Comparison of ENCODE assay signal across 19 cellular contexts in genomic region chr1:35864813-35865212, GRCh38. TPM values are rescaled to one million over a fixed set of nuclear protein-coding genes. Genes with fewer than 3 reads are reported as not detected.
DNase-seq lines count a peak whose midpoint lies in the region; ATAC-seq and TF ChIP-seq lines count a peak whose summit lies in the region.
"Had no signal": no experiment of that assay in that cellular context is flagged by ENCODE, and none has a peak within 500 bp of the region (broad histone marks: within the 10 kb centered on the region; RNA-seq: fewer than 3 reads in every experiment).

No MANE protein-coding gene starts in this region.

- H3K9me3 ChIP-seq in left ventricle myocardium inferior (replicated peaks) (no peaks in the 10 kb centered on the region), upper lobe of right lung (no peaks in the 10 kb centered on the region)
- H3K9me3 ChIP-seq: Caco-2 had no signal

- no peaks in the 10 kb centered on the region for H3K36me3 Mint-ChIP-seq in endothelial cell (ENCODE audit: low read depth, unreplicated experiment)

- H3K27ac Mint-ChIP-seq in endothelial cell (ENCODE audit: unreplicated experiment): peak overlapping the region; percentile 25
- H3K27ac Mint-ChIP-seq: HFFc6 had no signal

- H3K9me3 Mint-ChIP-seq in endothelial cell (ENCODE audit: unreplicated experiment): no peaks in the 10 kb centered on the region
- H3K9me3 Mint-ChIP-seq: HFFc6 had no signal

- H3K4me1 Mint-ChIP-seq in endothelial cell (ENCODE audit: unreplicated experiment): peaks cover 12% of the 10 kb centered on the region

- H3K27ac ChIP-seq in left ventricle myocardium inferior (replicated peaks) (no peak overlapping the region), upper lobe of right lung (peak overlapping the region; percentile 14)
- H3K27ac ChIP-seq: SK-N-MC had no signal

- H3K27me3 ChIP-seq in left ventricle myocardium inferior (ENCODE audit: low read depth): no peaks in the 10 kb centered on the region
- H3K27me3 ChIP-seq in upper lobe of right lung: no peaks in the 10 kb centered on the region

- H3K36me3 ChIP-seq in left ventricle myocardium inferior: no peaks in the 10 kb centered on the region
- H3K36me3 ChIP-seq in upper lobe of right lung: no peaks in the 10 kb centered on the region

- no peak overlapping the region for H3K4me3 Mint-ChIP-seq in endothelial cell (ENCODE audit: unreplicated experiment)
- H3K4me3 Mint-ChIP-seq: HFFc6 had no signal

- TF ChIP-seq CTCF in left ventricle myocardium inferior (IDR thresholded peaks at IDR 0.05; ENCODE audit: borderline replicate concordance) (no peak), endothelial cell (IDR thresholded peaks at IDR 0.05; ENCODE audit: unreplicated experiment) (no peak), upper lobe of right lung (IDR thresholded peaks at IDR 0.05) (no peak)

- H3K4me3 ChIP-seq in left ventricle myocardium inferior (no peak overlapping the region), upper lobe of right lung (no peak overlapping the region)
- H3K4me3 ChIP-seq: SK-N-MC had no signal

- ATAC-seq in Right ventricle myocardium superior (ENCODE audit: poor library complexity) (peak; percentile 33), upper lobe of right lung (peak; percentile 79)

- H3K4me1 ChIP-seq in left ventricle myocardium inferior (peaks cover 17% of the 10 kb centered on the region), upper lobe of right lung (peaks cover 12% of the 10 kb centered on the region)
- H3K4me1 ChIP-seq: Caco-2 had no signal

- DNase-seq in Right ventricle myocardium superior (no peak), left ventricle myocardium inferior (no peak), NCI-H69 (lab: John Stamatoyannopoulos, UW) (peak; percentile 5), endothelial cell (ENCODE audit: low spot score) (no peak), upper lobe of right lung (no peak), head of caudate nucleus (no peak), NCI-H524 treated with DMSO at 0.1 percent for 48 hours (lab: John Stamatoyannopoulos, UW) (no peak)
- no peak for DNase-seq in activated CD4-positive, alpha-beta T cell treated with anti-CD3 and anti-CD28 coated beads for 48 hours
- DNase-seq: C1 segment of cervical spinal cord, Caco-2, DMS153, EL, HFFc6, MM.1S, NCI-H1417 treated with DMSO at 0.1 percent for 48 hours, NCI-H2029 treated with DMSO at 0.1 percent for 48 hours, NCI-H2171 treated with DMSO at 0.1 percent for 48 hours, NCI-H82 had no signal

- peaks cover 3% of the 10 kb centered on the region for H3K27me3 Mint-ChIP-seq in endothelial cell (ENCODE audit: unreplicated experiment)

- intact Hi-C loops in Right ventricle myocardium superior (cut with DNase I) (no loop called here), left ventricle myocardium inferior (cut with micrococcal nuclease) (no loop called here), upper lobe of right lung (cut with DNase I) (no loop called here), head of caudate nucleus (cut with DNase I) (no loop called here)

RNA-seq across cellular contexts. Expression of gene AGO1, which starts 18.2 kb away (rescaled TPM):
- total RNA-seq in Right ventricle myocardium superior (17.5 TPM), left ventricle myocardium inferior (18.8 TPM), endothelial cell (ENCODE audit: unreplicated experiment) (41.1 TPM), upper lobe of right lung (27.7 TPM)

RNA-seq across cellular contexts. Expression of gene AGO4, which starts 57.0 kb away (rescaled TPM):
- total RNA-seq in Right ventricle myocardium superior (20.2 TPM), left ventricle myocardium inferior (14.6 TPM), endothelial cell (ENCODE audit: unreplicated experiment) (26.6 TPM), upper lobe of right lung (23.6 TPM)
